21 cellular contexts compared by ENCODE assay signal in genomic region chr12:43038991-43039390, GRCh38.
"Had no signal": no experiment of that assay in that cellular context is flagged by ENCODE, and none has a peak within 500 bp of the region (broad histone marks: within the 10 kb centered on the region; RNA-seq: fewer than 3 reads in every experiment).

No MANE protein-coding gene starts in this region.

- H3K79me2 ChIP-seq: parathyroid adenoma had no signal

- H3K9ac ChIP-seq: parathyroid adenoma had no signal

- DNase-seq: activated CD4-positive, CD25-positive, alpha-beta regulatory T cell treated with anti-CD3 and anti-CD28 coated beads, Interleukin-2, amount 50 U/mL, for 72 hours; activated CD8-positive, alpha-beta memory T cell treated with anti-CD3 and anti-CD28 coated beads for 24 hours; activated CD8-positive, alpha-beta memory T cell treated with anti-CD3 and anti-CD28 coated beads, Interleukin-2, amount 50 U/mL, for 4 hours; activated naive CD4-positive, alpha-beta T cell; activated T-cell treated with anti-CD3 and anti-CD28 coated beads, Interleukin-2, amount 50 U/mL, for 24 hours; caudate nucleus; dermis blood vessel endothelial cell; effector CD8-positive, alpha-beta T cell; erythroblast; foreskin fibroblast; left ventricle myocardium inferior; nephron progenitor cell; nucleus accumbens; right lobe of liver; small intestine; stimulated activated CD4-positive, alpha-beta T cell treated with anti-CD3 and anti-CD28 coated beads, Interleukin-2, amount 100 ng/mL, for 24 hours; stimulated activated naive CD8-positive, alpha-beta T cell treated with anti-CD3 and anti-CD28 coated beads, Interleukin-15, amount 100 ng/mL, for 72 hours; T-cell; tibial artery; WERI-Rb-1 had no signal

- H2AFZ ChIP-seq: parathyroid adenoma had no signal

- H3K4me3 ChIP-seq: left ventricle myocardium inferior, right lobe of liver, tibial artery had no signal

- H3K36me3 ChIP-seq: left ventricle myocardium inferior, right lobe of liver, tibial artery, WERI-Rb-1 had no signal

- H3K27ac ChIP-seq: left ventricle myocardium inferior, parathyroid adenoma, right lobe of liver, tibial artery, WERI-Rb-1 had no signal

- H3K4me1 ChIP-seq: left ventricle myocardium inferior, parathyroid adenoma, right lobe of liver, tibial artery had no signal

- H3K9me3 ChIP-seq: left ventricle myocardium inferior, right lobe of liver, tibial artery had no signal

- H3K27me3 ChIP-seq: right lobe of liver, tibial artery had no signal
